In genomic region chr1:43864111-43865045, GRCh38 we compare ENCODE assay signal across 22 cellular contexts.
DNase-seq lines count a peak whose midpoint lies in the region; ATAC-seq and TF ChIP-seq lines count a peak whose summit lies in the region.
"Had no signal": no experiment of that assay in that cellular context is flagged by ENCODE, and none has a peak within 500 bp of the region (broad histone marks: within the 10 kb centered on the region; RNA-seq: fewer than 3 reads in every experiment).

No MANE protein-coding gene starts in this region.

- DNase-seq in GM10248 (ENCODE audit: extremely low spot score) (peak; percentile 41), left lung (no peak), GM20000 (ENCODE audit: low spot score) (no peak), transverse colon (no peak)
- DNase-seq: activated CD4-positive, CD25-positive, alpha-beta regulatory T cell treated with anti-CD3 and anti-CD28 coated beads, Interleukin-2, amount 50 U/mL, for 72 hours; activated naive CD4-positive, alpha-beta T cell treated with anti-CD3 and anti-CD28 coated beads, Interleukin-2, amount 10 ng/mL, durations not matched to agents 7 days and 5 days; DMS79; H7; heart left ventricle; left ventricle myocardium superior; midbrain; NCI-H2107; NCI-H510A treated with DMSO at 0.1 percent for 48 hours; nephron progenitor cell; posterior cingulate gyrus; stimulated activated CD4-positive, alpha-beta T cell treated with anti-CD3 and anti-CD28 coated beads, Interleukin-1b, Interleukin-23, amount 100 ng/mL, for 48 hours; stimulated activated naive CD4-positive, alpha-beta T cell; T-helper 9 cell; upper lobe of right lung had no signal

- no peaks in the 10 kb centered on the region for H3K27me3 Mint-ChIP-seq in activated T-helper 17 cell treated with anti-CD3 and anti-CD28 coated beads, Interleukin-2, amount 50 U/mL, for 72 hours
- H3K27me3 Mint-ChIP-seq: activated naive CD4-positive, alpha-beta T cell treated with anti-CD3 and anti-CD28 coated beads, Interleukin-2, amount 10 ng/mL, durations not matched to agents 7 days and 5 days had no signal

- H3K36me3 ChIP-seq in HEK293 (ENCODE audit: control insufficient read depth in 2 of 2, insufficient read depth in 1 of 2, low read length in 2 of 2) (no peaks in the 10 kb centered on the region), left lung (peaks cover 0 to 6% of the 10 kb centered on the region in 2 donors), transverse colon (no peaks in the 10 kb centered on the region)
- H3K36me3 ChIP-seq: heart left ventricle, upper lobe of right lung had no signal

- H3K27ac Mint-ChIP-seq in activated T-helper 17 cell treated with anti-CD3 and anti-CD28 coated beads, Interleukin-2, amount 50 U/mL, for 72 hours = peak overlapping the region; percentile 40
- H3K27ac Mint-ChIP-seq: activated naive CD4-positive, alpha-beta T cell treated with anti-CD3 and anti-CD28 coated beads, Interleukin-2, amount 10 ng/mL, durations not matched to agents 7 days and 5 days; nephron progenitor cell had no signal

- intact Hi-C loops in left lung (cut with DNase I) (no loop called here), transverse colon (cut with DNase I; ENCODE audit: low total_unique reads) (no loop called here)

- H3K36me3 Mint-ChIP-seq in activated T-helper 17 cell treated with anti-CD3 and anti-CD28 coated beads, Interleukin-2, amount 50 U/mL, for 72 hours (ENCODE audit: low read depth) = peaks cover 5% of the 10 kb centered on the region
- H3K36me3 Mint-ChIP-seq: activated naive CD4-positive, alpha-beta T cell treated with anti-CD3 and anti-CD28 coated beads, Interleukin-2, amount 10 ng/mL, durations not matched to agents 7 days and 5 days had no signal

- H3K27me3 ChIP-seq in left lung (no peaks in the 10 kb centered on the region), transverse colon (no peaks in the 10 kb centered on the region)
- H3K27me3 ChIP-seq: heart left ventricle, upper lobe of right lung had no signal

- no peak for TF ChIP-seq POLR2A in transverse colon (IDR thresholded peaks at IDR 0.05)

- H3K4me3 Mint-ChIP-seq in activated T-helper 17 cell treated with anti-CD3 and anti-CD28 coated beads, Interleukin-2, amount 50 U/mL, for 72 hours = peak overlapping the region; percentile 6
- H3K4me3 Mint-ChIP-seq: activated naive CD4-positive, alpha-beta T cell treated with anti-CD3 and anti-CD28 coated beads, Interleukin-2, amount 10 ng/mL, durations not matched to agents 7 days and 5 days; nephron progenitor cell had no signal

- TF ChIP-seq CTCF in GM10248 (IDR thresholded peaks at IDR 0.05; ENCODE audit: control extremely low read depth, extremely low read depth, low read depth, missing control alignments) (no peak), HEK293 (tag by site-specific recombination; IDR thresholded peaks at IDR 0.05) (no peak), left lung (IDR thresholded peaks at IDR 0.05) (no peak), GM20000 (IDR thresholded peaks at IDR 0.05; ENCODE audit: extremely low read depth, missing control alignments) (no peak), transverse colon (IDR thresholded peaks at IDR 0.05) (no peak)

- H3K4me3 ChIP-seq in HEK293 (ENCODE audit: low read depth, low read length) = no peak overlapping the region
- no peak overlapping the region for H3K4me3 ChIP-seq in left lung
- H3K4me3 ChIP-seq in transverse colon = no peak overlapping the region
- H3K4me3 ChIP-seq: heart left ventricle, upper lobe of right lung had no signal

- WGBS in transverse colon (ENCODE audit: low coverage in 1 of 2), 2 donors = 93 to 94% methylated on average over 5 to 7 of the region's 7 CpGs

- POLR2A ChIA-PET in GM10248 (lab: Yijun Ruan, JAX) = no interaction called here
- POLR2A ChIA-PET in HEK293 (lab: Yijun Ruan, JAX) = no interaction called here

- in situ Hi-C loops in transverse colon (cut with MboI; ENCODE audit: low pct_ligation_motif_present in 1 of 4, low pct_unique_long_range_greater_than_20kb in 1 of 4, low sequenced_read_pairs in 3 of 4) = no loop called here

- peak; percentile 48 for ATAC-seq in activated T-helper 17 cell treated with anti-CD3 and anti-CD28 coated beads, Interleukin-2, amount 50 U/mL, for 72 hours (replicated peaks)
- ATAC-seq in left lung (peak; percentile 37), HG03175 (IDR thresholded peaks at IDR 0.05; ENCODE audit: unreplicated experiment) (no peak)
- ATAC-seq: left ventricle myocardium superior, upper lobe of right lung had no signal

- H3K9me3 ChIP-seq in HEK293 (ENCODE audit: control insufficient read depth, insufficient read depth, low read depth, low read length) (no peaks in the 10 kb centered on the region), left lung (no peaks in the 10 kb centered on the region), transverse colon (no peaks in the 10 kb centered on the region)
- H3K9me3 ChIP-seq: heart left ventricle, upper lobe of right lung had no signal

- H3K4me1 ChIP-seq in HEK293 (ENCODE audit: control insufficient read depth, insufficient read depth, low read length) (no peaks in the 10 kb centered on the region), left lung (peaks cover 4 to 42% of the 10 kb centered on the region in 2 donors), transverse colon (peaks cover 0 to 11% (median 6%) of the 10 kb centered on the region in 4 donors)

- no peak for TF ChIP-seq EP300 in transverse colon (IDR thresholded peaks at IDR 0.05; ENCODE audit: low read depth)

- H3K9me3 Mint-ChIP-seq in activated T-helper 17 cell treated with anti-CD3 and anti-CD28 coated beads, Interleukin-2, amount 50 U/mL, for 72 hours = no peaks in the 10 kb centered on the region
- H3K9me3 Mint-ChIP-seq: activated naive CD4-positive, alpha-beta T cell treated with anti-CD3 and anti-CD28 coated beads, Interleukin-2, amount 10 ng/mL, durations not matched to agents 7 days and 5 days; nephron progenitor cell had no signal

- peaks cover 14% of the 10 kb centered on the region for H3K4me1 Mint-ChIP-seq in activated T-helper 17 cell treated with anti-CD3 and anti-CD28 coated beads, Interleukin-2, amount 50 U/mL, for 72 hours
- H3K4me1 Mint-ChIP-seq: activated naive CD4-positive, alpha-beta T cell treated with anti-CD3 and anti-CD28 coated beads, Interleukin-2, amount 10 ng/mL, durations not matched to agents 7 days and 5 days; nephron progenitor cell had no signal

- H3K27ac ChIP-seq in HEK293 (ENCODE audit: extremely low read depth, low read depth, low read length) (no peak overlapping the region), left lung (no peak overlapping the region), transverse colon (no peak overlapping the region)
- H3K27ac ChIP-seq: upper lobe of right lung had no signal

- CTCF ChIA-PET in GM10248 (lab: Yijun Ruan, JAX) (interaction anchor here (1.0 to 2.4 kb wide), 5 partner anchors 11 to 101 kb away, joined by 3 to 9 read pairs (median 6); no protein-coding TSS in a partner anchor), HEK293 (lab: Yijun Ruan, JAX) (interaction anchor here (0.8 to 3.5 kb wide), 2 partner anchors 100 to 184 kb away, joined by 3 to 13 read pairs; no protein-coding TSS in a partner anchor)

TF ChIP-seq in HEK293, 187 proteins besides CTCF, POLR2A, EP300 and RAD21 (continues in another document):
- TF ChIP-seq ZFHX2 (tag by site-specific recombination; conservative IDR thresholded peaks at IDR 0.05) (peak; percentile 35), ZNF560 (tag by site-specific recombination; IDR thresholded peaks at IDR 0.05; ENCODE audit: borderline replicate concordance) (no peak)
- TF ChIP-seq, protein P1, sequence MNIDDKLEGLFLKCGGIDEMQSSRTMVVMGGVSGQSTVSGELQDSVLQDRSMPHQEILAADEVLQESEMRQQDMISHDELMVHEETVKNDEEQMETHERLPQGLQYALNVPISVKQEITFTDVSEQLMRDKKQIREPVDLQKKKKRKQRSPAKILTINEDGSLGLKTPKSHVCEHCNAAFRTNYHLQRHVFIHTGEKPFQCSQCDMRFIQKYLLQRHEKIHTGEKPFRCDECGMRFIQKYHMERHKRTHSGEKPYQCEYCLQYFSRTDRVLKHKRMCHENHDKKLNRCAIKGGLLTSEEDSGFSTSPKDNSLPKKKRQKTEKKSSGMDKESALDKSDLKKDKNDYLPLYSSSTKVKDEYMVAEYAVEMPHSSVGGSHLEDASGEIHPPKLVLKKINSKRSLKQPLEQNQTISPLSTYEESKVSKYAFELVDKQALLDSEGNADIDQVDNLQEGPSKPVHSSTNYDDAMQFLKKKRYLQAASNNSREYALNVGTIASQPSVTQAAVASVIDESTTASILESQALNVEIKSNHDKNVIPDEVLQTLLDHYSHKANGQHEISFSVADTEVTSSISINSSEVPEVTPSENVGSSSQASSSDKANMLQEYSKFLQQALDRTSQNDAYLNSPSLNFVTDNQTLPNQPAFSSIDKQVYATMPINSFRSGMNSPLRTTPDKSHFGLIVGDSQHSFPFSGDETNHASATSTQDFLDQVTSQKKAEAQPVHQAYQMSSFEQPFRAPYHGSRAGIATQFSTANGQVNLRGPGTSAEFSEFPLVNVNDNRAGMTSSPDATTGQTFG (tag by site-specific recombination; IDR thresholded peaks at IDR 0.05; ENCODE audit: borderline replicate concordance) = no peak
- TF ChIP-seq, protein P2, sequence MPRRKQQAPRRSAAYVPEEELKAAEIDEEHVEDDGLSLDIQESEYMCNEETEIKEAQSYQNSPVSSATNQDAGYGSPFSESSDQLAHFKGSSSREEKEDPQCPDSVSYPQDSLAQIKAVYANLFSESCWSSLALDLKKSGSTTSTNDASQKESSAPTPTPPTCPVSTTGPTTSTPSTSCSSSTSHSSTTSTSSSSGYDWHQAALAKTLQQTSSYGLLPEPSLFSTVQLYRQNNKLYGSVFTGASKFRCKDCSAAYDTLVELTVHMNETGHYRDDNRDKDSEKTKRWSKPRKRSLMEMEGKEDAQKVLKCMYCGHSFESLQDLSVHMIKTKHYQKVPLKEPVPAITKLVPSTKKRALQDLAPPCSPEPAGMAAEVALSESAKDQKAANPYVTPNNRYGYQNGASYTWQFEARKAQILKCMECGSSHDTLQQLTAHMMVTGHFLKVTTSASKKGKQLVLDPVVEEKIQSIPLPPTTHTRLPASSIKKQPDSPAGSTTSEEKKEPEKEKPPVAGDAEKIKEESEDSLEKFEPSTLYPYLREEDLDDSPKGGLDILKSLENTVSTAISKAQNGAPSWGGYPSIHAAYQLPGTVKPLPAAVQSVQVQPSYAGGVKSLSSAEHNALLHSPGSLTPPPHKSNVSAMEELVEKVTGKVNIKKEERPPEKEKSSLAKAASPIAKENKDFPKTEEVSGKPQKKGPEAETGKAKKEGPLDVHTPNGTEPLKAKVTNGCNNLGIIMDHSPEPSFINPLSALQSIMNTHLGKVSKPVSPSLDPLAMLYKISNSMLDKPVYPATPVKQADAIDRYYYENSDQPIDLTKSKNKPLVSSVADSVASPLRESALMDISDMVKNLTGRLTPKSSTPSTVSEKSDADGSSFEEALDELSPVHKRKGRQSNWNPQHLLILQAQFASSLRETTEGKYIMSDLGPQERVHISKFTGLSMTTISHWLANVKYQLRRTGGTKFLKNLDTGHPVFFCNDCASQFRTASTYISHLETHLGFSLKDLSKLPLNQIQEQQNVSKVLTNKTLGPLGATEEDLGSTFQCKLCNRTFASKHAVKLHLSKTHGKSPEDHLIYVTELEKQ (tag by site-specific recombination; IDR thresholded peaks at IDR 0.05; ENCODE audit: borderline replicate concordance) = no peak
